Comparison of ENCODE assay signal across 1 cellular context in the genomic region with DNA sequence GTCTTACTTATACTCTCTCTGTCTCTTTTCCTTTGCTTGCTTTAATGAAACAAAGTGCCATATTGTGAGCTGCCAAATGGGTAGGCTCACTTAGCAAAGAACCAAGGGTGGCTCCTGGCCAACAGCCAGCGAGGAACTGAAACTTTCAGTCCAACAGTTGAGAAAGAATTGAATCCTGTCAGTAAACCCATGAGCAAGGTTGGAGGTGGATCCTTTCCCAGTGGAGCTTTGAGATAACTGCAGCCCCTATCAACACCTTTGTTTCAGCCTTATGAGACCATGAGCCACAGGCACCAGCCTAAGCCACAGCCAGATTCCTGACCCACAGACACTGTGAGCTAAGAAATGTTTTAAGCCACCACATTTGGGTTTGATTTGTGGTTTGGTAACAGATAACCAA.
TF ChIP-seq lines count a peak whose summit lies in the region.

No MANE protein-coding gene starts in this region.

TF ChIP-seq in IMR-90, 13 proteins besides CTCF, POLR2A, EP300 and RAD21:
- TF ChIP-seq MAFK (IDR thresholded peaks at IDR 0.05; ENCODE audit: low read depth, low read length) (no peak), BHLHE40 (IDR thresholded peaks at IDR 0.05; ENCODE audit: low read depth, low read length) (no peak), MAZ (IDR thresholded peaks at IDR 0.05; ENCODE audit: borderline replicate concordance, low read depth, low read length) (no peak), USF2 (IDR thresholded peaks at IDR 0.05; ENCODE audit: low read depth, low read length) (no peak), SMC3 (IDR thresholded peaks at IDR 0.05; ENCODE audit: low read depth, low read length) (no peak), CEBPB (IDR thresholded peaks at IDR 0.05; ENCODE audit: low read depth, low read length) (no peak), RCOR1 (IDR thresholded peaks at IDR 0.05; ENCODE audit: insufficient replicate concordance, low read length) (no peak), MXI1 (IDR thresholded peaks at IDR 0.05; ENCODE audit: borderline replicate concordance, low read depth, low read length) (no peak), CHD1 (IDR thresholded peaks at IDR 0.05; ENCODE audit: low read depth, low read length) (no peak)
- TF ChIP-seq, protein P1, sequence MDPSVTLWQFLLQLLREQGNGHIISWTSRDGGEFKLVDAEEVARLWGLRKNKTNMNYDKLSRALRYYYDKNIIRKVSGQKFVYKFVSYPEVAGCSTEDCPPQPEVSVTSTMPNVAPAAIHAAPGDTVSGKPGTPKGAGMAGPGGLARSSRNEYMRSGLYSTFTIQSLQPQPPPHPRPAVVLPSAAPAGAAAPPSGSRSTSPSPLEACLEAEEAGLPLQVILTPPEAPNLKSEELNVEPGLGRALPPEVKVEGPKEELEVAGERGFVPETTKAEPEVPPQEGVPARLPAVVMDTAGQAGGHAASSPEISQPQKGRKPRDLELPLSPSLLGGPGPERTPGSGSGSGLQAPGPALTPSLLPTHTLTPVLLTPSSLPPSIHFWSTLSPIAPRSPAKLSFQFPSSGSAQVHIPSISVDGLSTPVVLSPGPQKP (IDR thresholded peaks at IDR 0.05; ENCODE audit: borderline replicate concordance, low read depth, low read length): no peak
TF ChIP-seq in IMR-90: peak in this region for 0.
